2 cellular contexts compared by ENCODE assay signal in the genomic region with DNA sequence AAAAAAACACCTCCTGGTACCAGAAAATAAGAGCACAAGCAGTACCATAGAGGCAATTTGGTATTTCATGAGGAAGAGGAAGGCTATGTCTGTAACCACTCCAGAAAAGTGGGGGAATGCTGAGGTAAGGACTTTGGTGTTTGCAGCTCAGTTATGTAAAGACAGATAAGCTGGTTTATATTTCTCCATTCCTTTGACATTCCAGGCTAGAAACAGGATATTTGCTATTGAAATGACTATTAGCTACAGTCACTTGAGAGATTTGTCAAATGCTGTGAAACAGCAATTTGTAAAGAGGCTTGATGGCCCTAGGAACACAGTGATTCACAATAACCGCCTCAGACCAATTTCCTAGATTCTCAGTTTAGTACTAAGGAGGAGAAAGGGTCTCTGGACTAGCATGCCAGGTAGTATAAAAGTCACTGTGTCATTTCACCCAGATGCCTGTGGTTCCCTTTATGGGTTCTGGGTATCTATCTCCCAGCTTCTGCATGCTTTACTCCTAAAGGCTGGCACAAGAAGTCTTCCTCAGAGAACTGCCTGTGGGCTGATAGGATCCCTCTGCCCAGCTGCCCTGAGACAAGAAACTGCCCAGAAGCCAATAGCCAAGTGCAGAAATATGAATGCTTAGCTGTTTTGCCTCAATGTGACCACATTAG.
TF ChIP-seq lines count a peak whose summit lies in the region.

No MANE protein-coding gene starts in this region.

TF ChIP-seq in SK-N-SH, 30 proteins besides CTCF, POLR2A, EP300 and RAD21 (continued from another document):
- TF ChIP-seq, protein P1, sequence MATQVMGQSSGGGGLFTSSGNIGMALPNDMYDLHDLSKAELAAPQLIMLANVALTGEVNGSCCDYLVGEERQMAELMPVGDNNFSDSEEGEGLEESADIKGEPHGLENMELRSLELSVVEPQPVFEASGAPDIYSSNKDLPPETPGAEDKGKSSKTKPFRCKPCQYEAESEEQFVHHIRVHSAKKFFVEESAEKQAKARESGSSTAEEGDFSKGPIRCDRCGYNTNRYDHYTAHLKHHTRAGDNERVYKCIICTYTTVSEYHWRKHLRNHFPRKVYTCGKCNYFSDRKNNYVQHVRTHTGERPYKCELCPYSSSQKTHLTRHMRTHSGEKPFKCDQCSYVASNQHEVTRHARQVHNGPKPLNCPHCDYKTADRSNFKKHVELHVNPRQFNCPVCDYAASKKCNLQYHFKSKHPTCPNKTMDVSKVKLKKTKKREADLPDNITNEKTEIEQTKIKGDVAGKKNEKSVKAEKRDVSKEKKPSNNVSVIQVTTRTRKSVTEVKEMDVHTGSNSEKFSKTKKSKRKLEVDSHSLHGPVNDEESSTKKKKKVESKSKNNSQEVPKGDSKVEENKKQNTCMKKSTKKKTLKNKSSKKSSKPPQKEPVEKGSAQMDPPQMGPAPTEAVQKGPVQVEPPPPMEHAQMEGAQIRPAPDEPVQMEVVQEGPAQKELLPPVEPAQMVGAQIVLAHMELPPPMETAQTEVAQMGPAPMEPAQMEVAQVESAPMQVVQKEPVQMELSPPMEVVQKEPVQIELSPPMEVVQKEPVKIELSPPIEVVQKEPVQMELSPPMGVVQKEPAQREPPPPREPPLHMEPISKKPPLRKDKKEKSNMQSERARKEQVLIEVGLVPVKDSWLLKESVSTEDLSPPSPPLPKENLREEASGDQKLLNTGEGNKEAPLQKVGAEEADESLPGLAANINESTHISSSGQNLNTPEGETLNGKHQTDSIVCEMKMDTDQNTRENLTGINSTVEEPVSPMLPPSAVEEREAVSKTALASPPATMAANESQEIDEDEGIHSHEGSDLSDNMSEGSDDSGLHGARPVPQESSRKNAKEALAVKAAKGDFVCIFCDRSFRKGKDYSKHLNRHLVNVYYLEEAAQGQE (IDR thresholded peaks at IDR 0.05; ENCODE audit: low read depth, low read length), result no peak
- TF ChIP-seq TEAD4 (IDR thresholded peaks at IDR 0.05; ENCODE audit: borderline replicate concordance, insufficient read depth) (no peak), NRF1 (IDR thresholded peaks at IDR 0.05; ENCODE audit: low read depth, low read length) (no peak), RFX5 (IDR thresholded peaks at IDR 0.05; ENCODE audit: low read length) (no peak), SMC3 (IDR thresholded peaks at IDR 0.05; ENCODE audit: low read depth, low read length) (no peak), FOXJ3 (CRISPR knock-in tag; IDR thresholded peaks at IDR 0.05) (no peak), ELF1 (IDR thresholded peaks at IDR 0.05) (no peak), TCF12 (IDR thresholded peaks at IDR 0.05) (no peak), GABPA (IDR thresholded peaks at IDR 0.05; ENCODE audit: low read depth) (no peak), JUND (IDR thresholded peaks at IDR 0.05) (no peak), MEF2A (IDR thresholded peaks at IDR 0.05; ENCODE audit: borderline replicate concordance, low read depth) (no peak), EZH2phosphoT487 (IDR thresholded peaks at IDR 0.05; ENCODE audit: borderline replicate concordance, low read depth) (no peak), RXRA (IDR thresholded peaks at IDR 0.05; ENCODE audit: borderline replicate concordance, low read depth) (no peak), SIN3A (IDR thresholded peaks at IDR 0.05; ENCODE audit: borderline replicate concordance, low read depth, low read length) (no peak)
TF ChIP-seq in SK-N-SH: peak in this region for 0.

TF ChIP-seq in HepG2, 621 proteins besides CTCF, POLR2A, EP300 and RAD21 (continued from another document and continues in another):
- TF ChIP-seq, protein P2, sequence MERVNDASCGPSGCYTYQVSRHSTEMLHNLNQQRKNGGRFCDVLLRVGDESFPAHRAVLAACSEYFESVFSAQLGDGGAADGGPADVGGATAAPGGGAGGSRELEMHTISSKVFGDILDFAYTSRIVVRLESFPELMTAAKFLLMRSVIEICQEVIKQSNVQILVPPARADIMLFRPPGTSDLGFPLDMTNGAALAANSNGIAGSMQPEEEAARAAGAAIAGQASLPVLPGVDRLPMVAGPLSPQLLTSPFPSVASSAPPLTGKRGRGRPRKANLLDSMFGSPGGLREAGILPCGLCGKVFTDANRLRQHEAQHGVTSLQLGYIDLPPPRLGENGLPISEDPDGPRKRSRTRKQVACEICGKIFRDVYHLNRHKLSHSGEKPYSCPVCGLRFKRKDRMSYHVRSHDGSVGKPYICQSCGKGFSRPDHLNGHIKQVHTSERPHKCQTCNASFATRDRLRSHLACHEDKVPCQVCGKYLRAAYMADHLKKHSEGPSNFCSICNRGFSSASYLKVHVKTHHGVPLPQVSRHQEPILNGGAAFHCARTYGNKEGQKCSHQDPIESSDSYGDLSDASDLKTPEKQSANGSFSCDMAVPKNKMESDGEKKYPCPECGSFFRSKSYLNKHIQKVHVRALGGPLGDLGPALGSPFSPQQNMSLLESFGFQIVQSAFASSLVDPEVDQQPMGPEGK (CRISPR knock-in tag; IDR thresholded peaks at IDR 0.05), result no peak
- TF ChIP-seq, protein P3, sequence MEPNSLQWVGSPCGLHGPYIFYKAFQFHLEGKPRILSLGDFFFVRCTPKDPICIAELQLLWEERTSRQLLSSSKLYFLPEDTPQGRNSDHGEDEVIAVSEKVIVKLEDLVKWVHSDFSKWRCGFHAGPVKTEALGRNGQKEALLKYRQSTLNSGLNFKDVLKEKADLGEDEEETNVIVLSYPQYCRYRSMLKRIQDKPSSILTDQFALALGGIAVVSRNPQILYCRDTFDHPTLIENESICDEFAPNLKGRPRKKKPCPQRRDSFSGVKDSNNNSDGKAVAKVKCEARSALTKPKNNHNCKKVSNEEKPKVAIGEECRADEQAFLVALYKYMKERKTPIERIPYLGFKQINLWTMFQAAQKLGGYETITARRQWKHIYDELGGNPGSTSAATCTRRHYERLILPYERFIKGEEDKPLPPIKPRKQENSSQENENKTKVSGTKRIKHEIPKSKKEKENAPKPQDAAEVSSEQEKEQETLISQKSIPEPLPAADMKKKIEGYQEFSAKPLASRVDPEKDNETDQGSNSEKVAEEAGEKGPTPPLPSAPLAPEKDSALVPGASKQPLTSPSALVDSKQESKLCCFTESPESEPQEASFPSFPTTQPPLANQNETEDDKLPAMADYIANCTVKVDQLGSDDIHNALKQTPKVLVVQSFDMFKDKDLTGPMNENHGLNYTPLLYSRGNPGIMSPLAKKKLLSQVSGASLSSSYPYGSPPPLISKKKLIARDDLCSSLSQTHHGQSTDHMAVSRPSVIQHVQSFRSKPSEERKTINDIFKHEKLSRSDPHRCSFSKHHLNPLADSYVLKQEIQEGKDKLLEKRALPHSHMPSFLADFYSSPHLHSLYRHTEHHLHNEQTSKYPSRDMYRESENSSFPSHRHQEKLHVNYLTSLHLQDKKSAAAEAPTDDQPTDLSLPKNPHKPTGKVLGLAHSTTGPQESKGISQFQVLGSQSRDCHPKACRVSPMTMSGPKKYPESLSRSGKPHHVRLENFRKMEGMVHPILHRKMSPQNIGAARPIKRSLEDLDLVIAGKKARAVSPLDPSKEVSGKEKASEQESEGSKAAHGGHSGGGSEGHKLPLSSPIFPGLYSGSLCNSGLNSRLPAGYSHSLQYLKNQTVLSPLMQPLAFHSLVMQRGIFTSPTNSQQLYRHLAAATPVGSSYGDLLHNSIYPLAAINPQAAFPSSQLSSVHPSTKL (CRISPR knock-in tag; IDR thresholded peaks at IDR 0.05), result peak; percentile 28; the same call in 1 of the 2 replicates
- TF ChIP-seq NFE2L1 (CRISPR knock-in tag; IDR thresholded peaks at IDR 0.05; ENCODE audit: borderline replicate concordance) (no peak), NCOA2 (CRISPR knock-in tag; IDR thresholded peaks at IDR 0.05) (no peak), HDAC6 (IDR thresholded peaks at IDR 0.05; ENCODE audit: low read depth, low read length) (no peak), HNF4G (IDR thresholded peaks at IDR 0.05; ENCODE audit: borderline replicate concordance, low read depth, low read length) (no peak), HNF4G (CRISPR knock-in tag; IDR thresholded peaks at IDR 0.05; ENCODE audit: borderline replicate concordance, low read depth) (no peak), MAFF (IDR thresholded peaks at IDR 0.05; ENCODE audit: low read depth, low read length) (peak; percentile 68), POGZ (CRISPR knock-in tag; IDR thresholded peaks at IDR 0.05) (no peak), TEAD3 (CRISPR knock-in tag; optimal IDR thresholded peaks at IDR 0.05; ENCODE audit: borderline replicate concordance) (peak; percentile 77), NR2F6 (IDR thresholded peaks at IDR 0.05) (no peak), NR2F6 (CRISPR knock-in tag; IDR thresholded peaks at IDR 0.05) (no peak), MTF2 (CRISPR knock-in tag; IDR thresholded peaks at IDR 0.05; ENCODE audit: borderline replicate concordance) (no peak), SOX5 (CRISPR knock-in tag; IDR thresholded peaks at IDR 0.05; ENCODE audit: borderline replicate concordance) (no peak), PAF1 (CRISPR knock-in tag; IDR thresholded peaks at IDR 0.05) (no peak), TAF1 (CRISPR knock-in tag; IDR thresholded peaks at IDR 0.05) (no peak), MIER3 (CRISPR knock-in tag; IDR thresholded peaks at IDR 0.05; ENCODE audit: borderline replicate concordance) (no peak), HOXA9 (CRISPR knock-in tag; IDR thresholded peaks at IDR 0.05; ENCODE audit: borderline replicate concordance) (no peak), ETV5 (CRISPR knock-in tag; IDR thresholded peaks at IDR 0.05; ENCODE audit: borderline replicate concordance) (no peak), IKZF4 (CRISPR knock-in tag; IDR thresholded peaks at IDR 0.05; ENCODE audit: borderline replicate concordance, low read depth, not compliant biosample characterization) (no peak)
- TF ChIP-seq, protein P4, sequence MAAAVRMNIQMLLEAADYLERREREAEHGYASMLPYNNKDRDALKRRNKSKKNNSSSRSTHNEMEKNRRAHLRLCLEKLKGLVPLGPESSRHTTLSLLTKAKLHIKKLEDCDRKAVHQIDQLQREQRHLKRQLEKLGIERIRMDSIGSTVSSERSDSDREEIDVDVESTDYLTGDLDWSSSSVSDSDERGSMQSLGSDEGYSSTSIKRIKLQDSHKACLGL (CRISPR knock-in tag; IDR thresholded peaks at IDR 0.05), result no peak
- TF ChIP-seq, protein P5, sequence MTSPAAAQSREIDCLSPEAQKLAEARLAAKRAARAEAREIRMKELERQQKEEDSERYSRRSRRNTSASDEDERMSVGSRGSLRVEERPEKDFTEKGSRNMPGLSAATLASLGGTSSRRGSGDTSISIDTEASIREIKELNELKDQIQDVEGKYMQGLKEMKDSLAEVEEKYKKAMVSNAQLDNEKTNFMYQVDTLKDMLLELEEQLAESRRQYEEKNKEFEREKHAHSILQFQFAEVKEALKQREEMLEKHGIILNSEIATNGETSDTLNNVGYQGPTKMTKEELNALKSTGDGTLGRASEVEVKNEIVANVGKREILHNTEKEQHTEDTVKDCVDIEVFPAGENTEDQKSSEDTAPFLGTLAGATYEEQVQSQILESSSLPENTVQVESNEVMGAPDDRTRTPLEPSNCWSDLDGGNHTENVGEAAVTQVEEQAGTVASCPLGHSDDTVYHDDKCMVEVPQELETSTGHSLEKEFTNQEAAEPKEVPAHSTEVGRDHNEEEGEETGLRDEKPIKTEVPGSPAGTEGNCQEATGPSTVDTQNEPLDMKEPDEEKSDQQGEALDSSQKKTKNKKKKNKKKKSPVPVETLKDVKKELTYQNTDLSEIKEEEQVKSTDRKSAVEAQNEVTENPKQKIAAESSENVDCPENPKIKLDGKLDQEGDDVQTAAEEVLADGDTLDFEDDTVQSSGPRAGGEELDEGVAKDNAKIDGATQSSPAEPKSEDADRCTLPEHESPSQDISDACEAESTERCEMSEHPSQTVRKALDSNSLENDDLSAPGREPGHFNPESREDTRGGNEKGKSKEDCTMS (CRISPR knock-in tag; conservative IDR thresholded peaks at IDR 0.05), result no peak
- TF ChIP-seq, protein P6, sequence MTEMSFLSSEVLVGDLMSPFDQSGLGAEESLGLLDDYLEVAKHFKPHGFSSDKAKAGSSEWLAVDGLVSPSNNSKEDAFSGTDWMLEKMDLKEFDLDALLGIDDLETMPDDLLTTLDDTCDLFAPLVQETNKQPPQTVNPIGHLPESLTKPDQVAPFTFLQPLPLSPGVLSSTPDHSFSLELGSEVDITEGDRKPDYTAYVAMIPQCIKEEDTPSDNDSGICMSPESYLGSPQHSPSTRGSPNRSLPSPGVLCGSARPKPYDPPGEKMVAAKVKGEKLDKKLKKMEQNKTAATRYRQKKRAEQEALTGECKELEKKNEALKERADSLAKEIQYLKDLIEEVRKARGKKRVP (CRISPR knock-in tag; IDR thresholded peaks at IDR 0.05), result no peak
- TF ChIP-seq, protein P7, sequence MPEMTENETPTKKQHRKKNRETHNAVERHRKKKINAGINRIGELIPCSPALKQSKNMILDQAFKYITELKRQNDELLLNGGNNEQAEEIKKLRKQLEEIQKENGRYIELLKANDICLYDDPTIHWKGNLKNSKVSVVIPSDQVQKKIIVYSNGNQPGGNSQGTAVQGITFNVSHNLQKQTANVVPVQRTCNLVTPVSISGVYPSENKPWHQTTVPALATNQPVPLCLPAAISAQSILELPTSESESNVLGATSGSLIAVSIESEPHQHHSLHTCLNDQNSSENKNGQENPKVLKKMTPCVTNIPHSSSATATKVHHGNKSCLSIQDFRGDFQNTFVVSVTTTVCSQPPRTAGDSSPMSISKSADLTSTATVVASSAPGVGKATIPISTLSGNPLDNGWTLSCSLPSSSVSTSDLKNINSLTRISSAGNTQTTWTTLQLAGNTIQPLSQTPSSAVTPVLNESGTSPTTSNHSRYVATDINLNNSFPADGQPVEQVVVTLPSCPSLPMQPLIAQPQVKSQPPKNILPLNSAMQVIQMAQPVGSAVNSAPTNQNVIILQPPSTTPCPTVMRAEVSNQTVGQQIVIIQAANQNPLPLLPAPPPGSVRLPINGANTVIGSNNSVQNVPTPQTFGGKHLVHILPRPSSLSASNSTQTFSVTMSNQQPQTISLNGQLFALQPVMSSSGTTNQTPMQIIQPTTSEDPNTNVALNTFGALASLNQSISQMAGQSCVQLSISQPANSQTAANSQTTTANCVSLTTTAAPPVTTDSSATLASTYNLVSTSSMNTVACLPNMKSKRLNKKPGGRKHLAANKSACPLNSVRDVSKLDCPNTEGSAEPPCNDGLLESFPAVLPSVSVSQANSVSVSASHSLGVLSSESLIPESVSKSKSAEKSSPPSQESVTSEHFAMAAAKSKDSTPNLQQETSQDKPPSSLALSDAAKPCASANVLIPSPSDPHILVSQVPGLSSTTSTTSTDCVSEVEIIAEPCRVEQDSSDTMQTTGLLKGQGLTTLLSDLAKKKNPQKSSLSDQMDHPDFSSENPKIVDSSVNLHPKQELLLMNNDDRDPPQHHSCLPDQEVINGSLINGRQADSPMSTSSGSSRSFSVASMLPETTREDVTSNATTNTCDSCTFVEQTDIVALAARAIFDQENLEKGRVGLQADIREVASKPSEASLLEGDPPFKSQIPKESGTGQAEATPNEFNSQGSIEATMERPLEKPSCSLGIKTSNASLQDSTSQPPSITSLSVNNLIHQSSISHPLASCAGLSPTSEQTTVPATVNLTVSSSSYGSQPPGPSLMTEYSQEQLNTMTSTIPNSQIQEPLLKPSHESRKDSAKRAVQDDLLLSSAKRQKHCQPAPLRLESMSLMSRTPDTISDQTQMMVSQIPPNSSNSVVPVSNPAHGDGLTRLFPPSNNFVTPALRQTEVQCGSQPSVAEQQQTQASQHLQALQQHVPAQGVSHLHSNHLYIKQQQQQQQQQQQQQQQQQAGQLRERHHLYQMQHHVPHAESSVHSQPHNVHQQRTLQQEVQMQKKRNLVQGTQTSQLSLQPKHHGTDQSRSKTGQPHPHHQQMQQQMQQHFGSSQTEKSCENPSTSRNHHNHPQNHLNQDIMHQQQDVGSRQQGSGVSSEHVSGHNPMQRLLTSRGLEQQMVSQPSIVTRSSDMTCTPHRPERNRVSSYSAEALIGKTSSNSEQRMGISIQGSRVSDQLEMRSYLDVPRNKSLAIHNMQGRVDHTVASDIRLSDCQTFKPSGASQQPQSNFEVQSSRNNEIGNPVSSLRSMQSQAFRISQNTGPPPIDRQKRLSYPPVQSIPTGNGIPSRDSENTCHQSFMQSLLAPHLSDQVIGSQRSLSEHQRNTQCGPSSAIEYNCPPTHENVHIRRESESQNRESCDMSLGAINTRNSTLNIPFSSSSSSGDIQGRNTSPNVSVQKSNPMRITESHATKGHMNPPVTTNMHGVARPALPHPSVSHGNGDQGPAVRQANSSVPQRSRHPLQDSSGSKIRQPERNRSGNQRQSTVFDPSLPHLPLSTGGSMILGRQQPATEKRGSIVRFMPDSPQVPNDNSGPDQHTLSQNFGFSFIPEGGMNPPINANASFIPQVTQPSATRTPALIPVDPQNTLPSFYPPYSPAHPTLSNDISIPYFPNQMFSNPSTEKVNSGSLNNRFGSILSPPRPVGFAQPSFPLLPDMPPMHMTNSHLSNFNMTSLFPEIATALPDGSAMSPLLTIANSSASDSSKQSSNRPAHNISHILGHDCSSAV (CRISPR knock-in tag; IDR thresholded peaks at IDR 0.05; ENCODE audit: borderline replicate concordance), result no peak
